Comparison of ENCODE assay signal across 1 cellular context in genomic region chr3:126491221-126492013, GRCh38.
TF ChIP-seq lines count a peak whose summit lies in the region.

No MANE protein-coding gene starts in this region.

TF ChIP-seq in H1, 55 proteins besides CTCF, POLR2A, EP300 and RAD21:
- TF ChIP-seq CBX8 (IDR thresholded peaks at IDR 0.05; ENCODE audit: borderline replicate concordance, low read depth, low read length) (no peak), TAF7 (optimal IDR thresholded peaks at IDR 0.05; ENCODE audit: borderline replicate concordance, low read depth, low read length) (no peak), HDAC2 (IDR thresholded peaks at IDR 0.05; ENCODE audit: borderline replicate concordance in 1 of 2, low read depth in 2 of 2, low read length in 2 of 2) (no peak), GABPA (IDR thresholded peaks at IDR 0.05; ENCODE audit: borderline replicate concordance, insufficient read depth, low read length) (no peak), JUND (IDR thresholded peaks at IDR 0.05; ENCODE audit: low read length) (no peak), YY1 (IDR thresholded peaks at IDR 0.05; ENCODE audit: low read depth, low read length) (no peak), CTBP2 (IDR thresholded peaks at IDR 0.05; ENCODE audit: borderline replicate concordance, insufficient read depth, insufficient read length, low read length) (no peak), ATF2 (IDR thresholded peaks at IDR 0.05; ENCODE audit: low read length) (no peak), NANOG (IDR thresholded peaks at IDR 0.05; ENCODE audit: insufficient read depth, low read depth, low read length, poor library complexity, severe bottlenecking) (no peak), ZNF274 (IDR thresholded peaks at IDR 0.05; ENCODE audit: borderline replicate concordance, extremely low read depth, low read length) (no peak)
